Comparison of ENCODE assay signal across 8 cellular contexts in the genomic region with DNA sequence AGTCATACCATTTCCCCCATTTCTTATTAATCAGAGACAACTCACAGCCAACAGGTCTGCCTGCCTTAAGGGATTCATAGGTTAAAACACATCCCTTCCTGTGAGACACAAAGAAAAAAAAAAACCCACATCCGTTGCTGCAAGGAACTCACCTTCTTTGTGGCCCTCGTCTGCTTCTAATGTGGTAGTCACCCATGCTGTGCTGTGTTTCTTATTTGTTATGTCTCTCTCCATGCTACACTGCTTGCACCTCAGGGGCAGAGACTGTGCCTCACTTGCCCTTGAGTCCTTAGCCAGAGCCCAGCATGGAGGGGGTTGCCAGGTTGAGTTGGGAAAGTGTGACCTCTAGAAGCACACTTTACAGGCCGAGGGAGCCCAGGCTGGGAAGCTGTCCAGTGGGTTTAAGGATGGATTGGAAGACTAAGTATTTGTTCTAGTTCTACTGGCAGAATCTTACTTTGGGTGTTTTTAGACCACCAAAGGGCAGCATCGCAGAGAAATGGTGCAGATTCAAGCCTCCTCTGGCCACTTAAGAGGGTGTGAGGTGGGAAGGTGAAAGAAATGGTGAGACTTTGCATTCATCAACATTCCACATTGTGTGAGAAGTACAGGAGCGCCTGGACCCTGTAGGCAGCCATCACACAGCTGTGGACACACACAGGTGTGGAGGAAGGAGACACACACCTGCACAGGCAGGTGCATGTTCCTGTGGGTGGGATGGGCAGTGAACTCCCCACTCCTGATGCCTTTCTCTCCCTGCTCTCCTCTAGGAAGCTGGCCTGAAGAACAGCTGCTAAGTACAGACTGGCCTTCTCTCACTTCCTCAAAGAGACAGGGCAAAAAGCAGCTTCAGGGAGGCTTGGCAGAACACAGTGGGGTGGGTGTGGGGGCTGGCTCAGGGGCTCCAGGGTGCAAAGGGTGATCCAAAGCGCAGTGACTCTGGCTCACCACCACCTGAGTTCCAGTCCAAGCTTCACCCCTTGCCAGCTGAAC. TPM values are rescaled to one million over a fixed set of nuclear protein-coding genes. Genes with fewer than 3 reads are reported as not detected.
DNase-seq lines count a peak whose midpoint lies in the region; ATAC-seq and TF ChIP-seq lines count a peak whose summit lies in the region.

No MANE protein-coding gene starts in this region.

- peak; percentile 70 for ATAC-seq in HG03460 (IDR thresholded peaks at IDR 0.05; ENCODE audit: unreplicated experiment)
- ATAC-seq in stimulated activated naive CD8-positive, alpha-beta T cell treated with anti-CD3 and anti-CD28 coated beads, Interleukin-15, Interleukin-2, amounts not matched to agents 100 U/mL and 50 U/mL, for 24 hours = peak; percentile 87

- WGBS in lower leg skin, 2 donors = 91 to 92% methylated on average over 6 of the region's 6 CpGs

- TF ChIP-seq POLR2A in lower leg skin (IDR thresholded peaks at IDR 0.05) = no peak

- peak; percentile 59 for DNase-seq in activated gamma-delta T cell treated with Interleukin-2 at 50 U/mL for 16 hours
- no peak for DNase-seq in activated gamma-delta T cell (lab: John Stamatoyannopoulos, UW)
- DNase-seq in activated effector memory CD4-positive, alpha-beta T cell treated with anti-CD3 and anti-CD28 coated beads, Interleukin-2, amount 50 U/mL, for 16 hours = peak; percentile 80
- DNase-seq in stimulated activated naive CD8-positive, alpha-beta T cell treated with anti-CD3 and anti-CD28 coated beads, Interleukin-15, Interleukin-2, amounts not matched to agents 100 U/mL and 50 U/mL, for 24 hours = peak; percentile 42
- DNase-seq in NCI-H82 (lab: John Stamatoyannopoulos, UW) = no peak
- no peak for DNase-seq in NCI-H510A treated with DMSO at 0.1 percent for 48 hours (lab: John Stamatoyannopoulos, UW)
- DNase-seq in lower leg skin (ENCODE audit: low spot score in 2 of 2) = no peak

- no peak for TF ChIP-seq CTCF in lower leg skin (IDR thresholded peaks at IDR 0.05)

- H3K4me3 ChIP-seq in lower leg skin (ENCODE audit: low read depth, poor library complexity, severe bottlenecking) = no peak overlapping the region

- intact Hi-C loops in lower leg skin (cut with DNase I; ENCODE audit: low total_unique reads) = no loop called here

RNA-seq across cellular contexts. Expression of gene GLB1, which starts 48.8 kb away (rescaled TPM):
- 10 to 100 TPM; 24.7 to 42.3 (median 36.6) TPM for total RNA-seq in lower leg skin

RNA-seq across cellular contexts. Expression of gene TMPPE, which starts 48.8 kb away (rescaled TPM):
- 10 to 100 TPM in 2 of 4 donors, 1 to 10 TPM in 2; 9.2 to 14.0 (median 11.6) TPM for total RNA-seq in lower leg skin

Comparison
In these comparisons a context has a peak if more than half of its experiments do, and no peak if none do; other contexts are left out.
1. DNase-seq: peak in activated gamma-delta T cell treated with Interleukin-2 at 50 U/mL for 16 hours (single experiment), activated effector memory CD4-positive, alpha-beta T cell treated with anti-CD3 and anti-CD28 coated beads, Interleukin-2, amount 50 U/mL, for 16 hours (single experiment) and stimulated activated naive CD8-positive, alpha-beta T cell treated with anti-CD3 and anti-CD28 coated beads, Interleukin-15, Interleukin-2, amounts not matched to agents 100 U/mL and 50 U/mL, for 24 hours (single experiment); none in activated gamma-delta T cell (single experiment), NCI-H82 (single experiment), NCI-H510A treated with DMSO at 0.1 percent for 48 hours (single experiment) and lower leg skin (0 of 2).